37 cellular contexts compared by ENCODE assay signal in genomic region chr11:40958707-40959106, GRCh38.
DNase-seq lines count a peak whose midpoint lies in the region; ATAC-seq, FAIRE-seq and TF ChIP-seq lines count a peak whose summit lies in the region.
"Had no signal": no experiment of that assay in that cellular context is flagged by ENCODE, and none has a peak within 500 bp of the region (broad histone marks: within the 10 kb centered on the region; RNA-seq: fewer than 3 reads in every experiment).

No MANE protein-coding gene starts in this region.

- no peaks in the 10 kb centered on the region for H4K20me1 ChIP-seq in mammary epithelial cell (ENCODE audit: insufficient read depth, low read length)
- H4K20me1 ChIP-seq: BLaER1; BLaER1 treated with 17β-estradiol and CSF1 and Interleukin-3, amounts not matched to agents 10 nM and 100 nM had no signal

- H3K4me1 Mint-ChIP-seq in MCF 10A (ENCODE audit: insufficient read depth, unreplicated experiment), result no peaks in the 10 kb centered on the region
- H3K4me1 Mint-ChIP-seq: B cell; CD14-positive monocyte; CD4-positive, alpha-beta memory T cell; CD4-positive, CD25-positive, alpha-beta regulatory T cell; CD8-positive, alpha-beta memory T cell had no signal

- CTCF ChIA-PET in mammary epithelial cell (lab: Charles Lee; ENCODE audit: low non-redundant PET) (no interaction called here), MCF 10A (lab: Yijun Ruan, JAX) (interaction anchor here (1.1 kb wide), 1 partner anchor 242 kb away, joined by 3 read pairs; no protein-coding TSS in a partner anchor)

- BruUV-seq in mammary epithelial cell (replicated peaks; lab: Mats Ljungman, UMichigan) (no TSS peak), MCF 10A (replicated peaks; lab: Mats Ljungman, UMichigan) (no TSS peak)

- peak overlapping the region; percentile 58 for H2AFZ ChIP-seq in mammary epithelial cell (ENCODE audit: low read depth, low read length)

- H3K27ac Mint-ChIP-seq in MCF 10A (ENCODE audit: low read depth, unreplicated experiment), result no peak overlapping the region
- H3K27ac Mint-ChIP-seq: B cell; CD14-positive monocyte; CD4-positive, alpha-beta memory T cell; CD4-positive, alpha-beta T cell; CD4-positive, CD25-positive, alpha-beta regulatory T cell; CD8-positive, alpha-beta memory T cell; CD8-positive, alpha-beta T cell had no signal

- no peaks in the 10 kb centered on the region for H3K9me3 Mint-ChIP-seq in MCF 10A (ENCODE audit: unreplicated experiment)

- H3K79me2 ChIP-seq in mammary epithelial cell (ENCODE audit: insufficient read depth, low read length), result no peaks in the 10 kb centered on the region

- TF ChIP-seq CTCF in mammary epithelial cell (conservative IDR thresholded peaks at IDR 0.05 in 1 of 2, IDR thresholded peaks at IDR 0.05 in 1 of 2; ENCODE audit: extremely low read depth in 1 of 2, insufficient read depth in 1 of 2, low read depth in 1 of 2, low read length in 2 of 2) (no peak), MCF 10A (IDR thresholded peaks at IDR 0.05; ENCODE audit: unreplicated experiment) (no peak), bronchial epithelial cell (IDR thresholded peaks at IDR 0.05; ENCODE audit: insufficient read depth, low read length, severe bottlenecking) (no peak), epithelial cell of esophagus (IDR thresholded peaks at IDR 0.05; ENCODE audit: insufficient read depth, low read depth, low read length, missing control alignments) (no peak), foreskin keratinocyte (conservative IDR thresholded peaks at IDR 0.05) (no peak), tibial artery (IDR thresholded peaks at IDR 0.05) (no peak)

- peak; percentile 83 for ATAC-seq in foreskin keratinocyte
- ATAC-seq: A549; CD8-positive, alpha-beta T cell had no signal

- H3K36me3 Mint-ChIP-seq in MCF 10A (ENCODE audit: insufficient read depth, unreplicated experiment), result no peaks in the 10 kb centered on the region
- H3K36me3 Mint-ChIP-seq: CD14-positive monocyte; CD4-positive, alpha-beta memory T cell; CD4-positive, CD25-positive, alpha-beta regulatory T cell; CD8-positive, alpha-beta memory T cell; CD8-positive, alpha-beta T cell had no signal

- no peaks in the 10 kb centered on the region for H3K27me3 Mint-ChIP-seq in MCF 10A (ENCODE audit: insufficient read depth, unreplicated experiment)
- H3K27me3 Mint-ChIP-seq: B cell; CD4-positive, alpha-beta memory T cell; CD4-positive, alpha-beta T cell; CD4-positive, CD25-positive, alpha-beta regulatory T cell; CD8-positive, alpha-beta memory T cell had no signal

- dilution Hi-C loops in mammary epithelial cell (cut with HindIII; ENCODE audit: low sequenced_read_pairs), result no loop called here

- H3K4me1 ChIP-seq in mammary epithelial cell (ENCODE audit: insufficient read depth, low read length) (peaks cover 4% of the 10 kb centered on the region), foreskin keratinocyte (peaks cover 8% of the 10 kb centered on the region), tibial artery (no peaks in the 10 kb centered on the region)
- H3K4me1 ChIP-seq: A549; BE2C; BLaER1; BLaER1 treated with 17β-estradiol and CSF1 and Interleukin-3, amounts not matched to agents 10 nM and 100 nM; Caco-2 had no signal

- H3K9me3 ChIP-seq in mammary epithelial cell (replicated peaks; ENCODE audit: insufficient read depth, low read length) (no peaks in the 10 kb centered on the region), tibial artery (no peaks in the 10 kb centered on the region)
- H3K9me3 ChIP-seq: A549; BE2C; BLaER1; BLaER1 treated with 17β-estradiol and CSF1 and Interleukin-3, amounts not matched to agents 10 nM and 100 nM; Caco-2 had no signal

- FAIRE-seq in bronchial epithelial cell (lab: Jason Lieb, UNC), result no peak
- FAIRE-seq: A204.1, A549, D721Med had no signal

- H3K27ac ChIP-seq in mammary epithelial cell (ENCODE audit: insufficient read depth, low read depth, low read length), result no peak overlapping the region
- H3K27ac ChIP-seq in foreskin keratinocyte, result no peak overlapping the region
- no peak overlapping the region for H3K27ac ChIP-seq in tibial artery
- H3K27ac ChIP-seq: 22Rv1; A549; BLaER1; BLaER1 treated with 17β-estradiol and CSF1 and Interleukin-3, amounts not matched to agents 10 nM and 100 nM; C4-2B had no signal

- in situ Hi-C loops in mammary epithelial cell (cut with MboI; ENCODE audit: low sequenced_read_pairs in 2 of 2), result no loop called here

- H3K36me3 ChIP-seq in mammary epithelial cell (ENCODE audit: insufficient read depth, low read length), result no peaks in the 10 kb centered on the region
- no peaks in the 10 kb centered on the region for H3K36me3 ChIP-seq in bronchial epithelial cell (ENCODE audit: control insufficient read depth, insufficient read depth, low read length)
- H3K36me3 ChIP-seq in tibial artery, result no peaks in the 10 kb centered on the region
- H3K36me3 ChIP-seq: BE2C; BLaER1; BLaER1 treated with 17β-estradiol and CSF1 and Interleukin-3, amounts not matched to agents 10 nM and 100 nM had no signal

- H3K4me2 ChIP-seq in mammary epithelial cell (ENCODE audit: insufficient read depth, low read depth, low read length), result peak overlapping the region; percentile 16
- H3K4me2 ChIP-seq: A549; BLaER1; BLaER1 treated with 17β-estradiol and CSF1 and Interleukin-3, amounts not matched to agents 10 nM and 100 nM had no signal

- H3K9ac ChIP-seq in mammary epithelial cell (ENCODE audit: insufficient read depth, low read length), result no peak overlapping the region
- H3K9ac ChIP-seq: BLaER1; BLaER1 treated with 17β-estradiol and CSF1 and Interleukin-3, amounts not matched to agents 10 nM and 100 nM had no signal

- no peaks in the 10 kb centered on the region for H3K27me3 ChIP-seq in mammary epithelial cell (ENCODE audit: insufficient read depth, low read length)
- no peaks in the 10 kb centered on the region for H3K27me3 ChIP-seq in bronchial epithelial cell (ENCODE audit: control insufficient read depth, insufficient read depth, low read length)
- no peaks in the 10 kb centered on the region for H3K27me3 ChIP-seq in foreskin keratinocyte
- no peaks in the 10 kb centered on the region for H3K27me3 ChIP-seq in tibial artery
- H3K27me3 ChIP-seq: BE2C; BLaER1; BLaER1 treated with 17β-estradiol and CSF1 and Interleukin-3, amounts not matched to agents 10 nM and 100 nM had no signal

- H3K4me3 ChIP-seq in mammary epithelial cell (replicated peaks in 1 of 3; ENCODE audit: insufficient read depth in 1 of 3, low read depth in 2 of 3, low read length in 3 of 3) (no peak overlapping the region), bronchial epithelial cell (ENCODE audit: low read depth, low read length) (no peak overlapping the region), epithelial cell of esophagus (ENCODE audit: low read length) (no peak overlapping the region), tibial artery (no peak overlapping the region)
- H3K4me3 ChIP-seq: A549; BLaER1; BLaER1 treated with 17β-estradiol and CSF1 and Interleukin-3, amounts not matched to agents 10 nM and 100 nM had no signal

- H3K4me3 Mint-ChIP-seq in MCF 10A (ENCODE audit: unreplicated experiment), result no peak overlapping the region
- H3K4me3 Mint-ChIP-seq: B cell; CD14-positive monocyte; CD4-positive, alpha-beta memory T cell; CD4-positive, alpha-beta T cell; CD4-positive, CD25-positive, alpha-beta regulatory T cell; CD8-positive, alpha-beta memory T cell; CD8-positive, alpha-beta T cell had no signal

- DNase-seq in mammary epithelial cell (peak; percentile 52), MCF 10A (ENCODE audit: unreplicated experiment) (no peak), bronchial epithelial cell (ENCODE audit: low read depth) (peak; percentile 36), epithelial cell of esophagus (ENCODE audit: low read depth) (peak; percentile 66), foreskin keratinocyte (peak in 1 of 2 donors; percentile 51), NOMO-1 treated with dmso at 0.1 percent for 144 hours (lab: John Stamatoyannopoulos, UW; ENCODE audit: unreplicated experiment) (no peak), HPDE6-E6E7 (ENCODE audit: extremely low spot score) (no peak), tibial artery (no peak)
- DNase-seq: 8988T; ACHN; AML-193; BE2C; C1 segment of cervical spinal cord; Caco-2; Calu3; CD4-positive, alpha-beta memory T cell; CD4-positive, alpha-beta T cell; CD4-positive, CD25-positive, alpha-beta regulatory T cell; CD8-positive, alpha-beta memory T cell; CD8-positive, alpha-beta T cell; COR-L47; DMS 273 treated with DMSO at 0.1 percent for 48 hours; DMS153; DMS53; DMS79; DMS79 treated with DMSO at 0.1 percent for 48 hours; DND-41; EL had no signal

- intact Hi-C loops in mammary epithelial cell (cut with micrococcal nuclease) (no loop called here), MCF 10A (cut with micrococcal nuclease) (no loop called here), tibial artery (cut with DNase I; ENCODE audit: low total_unique reads) (no loop called here)

- POLR2A ChIA-PET in MCF 10A (lab: Yijun Ruan, JAX), result interaction anchor here (1.6 to 1.7 kb wide), 2 partner anchors 9 to 16 kb away, joined by 5 to 7 read pairs; no protein-coding TSS in a partner anchor

Comparison
In these comparisons a context has a peak if more than half of its experiments do, and no peak if none do; other contexts are left out.
1. DNase-seq: peak in mammary epithelial cell (single experiment), bronchial epithelial cell (single experiment) and epithelial cell of esophagus (single experiment); none in MCF 10A (single experiment), NOMO-1 treated with dmso at 0.1 percent for 144 hours (single experiment), HPDE6-E6E7 (single experiment) and tibial artery (0 of 2).